Comparison of ENCODE assay signal across 14 cellular contexts in the genomic region with DNA sequence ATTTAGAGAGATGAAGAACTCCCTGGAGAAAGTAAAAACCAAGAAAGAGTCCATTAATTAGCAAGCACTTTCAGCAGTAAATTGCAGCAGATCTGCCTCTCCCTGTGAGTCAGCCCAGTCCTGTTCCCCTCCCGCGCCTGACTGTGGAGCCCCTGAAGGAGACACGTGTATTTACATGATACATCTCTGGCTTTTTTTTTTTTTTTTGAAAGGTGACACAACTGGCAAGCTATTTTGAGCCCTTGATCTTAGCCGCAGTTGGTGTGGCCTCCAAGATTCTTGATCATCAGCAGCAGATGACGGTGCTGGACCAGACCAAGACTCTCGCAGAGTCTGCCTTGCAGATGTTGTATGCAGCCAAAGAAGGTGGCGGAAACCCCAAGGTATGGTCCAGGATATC.
DNase-seq lines count a peak whose midpoint lies in the region; ATAC-seq and TF ChIP-seq lines count a peak whose summit lies in the region.
"Had no signal": no experiment of that assay in that cellular context is flagged by ENCODE, and none has a peak within 500 bp of the region (broad histone marks: within the 10 kb centered on the region; RNA-seq: fewer than 3 reads in every experiment).

No MANE protein-coding gene starts in this region.

- in situ Hi-C loops in astrocyte of the cerebellum (cut with HindIII; ENCODE audit: low sequenced_read_pairs): no loop called here

- no peaks in the 10 kb centered on the region for H3K4me1 Mint-ChIP-seq in CD4-positive, alpha-beta memory T cell
- H3K4me1 Mint-ChIP-seq: CD8-positive, alpha-beta memory T cell had no signal

- no peaks in the 10 kb centered on the region for H3K36me3 ChIP-seq in kidney epithelial cell (ENCODE audit: control insufficient read depth, insufficient read depth, low read length)
- no peaks in the 10 kb centered on the region for H3K36me3 ChIP-seq in CD4-positive, alpha-beta memory T cell (ENCODE audit: insufficient read depth, low read length)
- peaks cover 74 to 90% of the 10 kb centered on the region in 2 donors for H3K36me3 ChIP-seq in ascending aorta

- H3K36me3 Mint-ChIP-seq in CD4-positive, alpha-beta memory T cell: no peaks in the 10 kb centered on the region
- H3K36me3 Mint-ChIP-seq: CD8-positive, alpha-beta memory T cell had no signal

- H3K4me3 ChIP-seq in astrocyte of the cerebellum (ENCODE audit: low read depth, low read length) (no peak overlapping the region), kidney epithelial cell (ENCODE audit: low read depth, low read length) (no peak overlapping the region), ascending aorta (no peak overlapping the region)
- no peak overlapping the region for H3K4me3 ChIP-seq in CD4-positive, alpha-beta memory T cell (ENCODE audit: low read length in 2 of 2)
- H3K4me3 ChIP-seq: esophagus muscularis mucosa had no signal

- CTCF ChIA-PET in CD4-positive, alpha-beta memory T cell (lab: Charles Lee; ENCODE audit: partially characterized antibody): no interaction called here

- H3K27ac ChIP-seq in CD4-positive, alpha-beta memory T cell (ENCODE audit: low read depth, low read length): no peak overlapping the region
- no peak overlapping the region for H3K27ac ChIP-seq in ascending aorta
- H3K27ac ChIP-seq: esophagus muscularis mucosa had no signal

- H3K27ac Mint-ChIP-seq in CD4-positive, alpha-beta memory T cell: no peak overlapping the region
- H3K27ac Mint-ChIP-seq: CD8-positive, alpha-beta memory T cell had no signal

- H3K9me3 ChIP-seq in CD4-positive, alpha-beta memory T cell (ENCODE audit: control insufficient read depth in 1 of 2, low read length in 2 of 2): no peaks in the 10 kb centered on the region
- no peaks in the 10 kb centered on the region for H3K9me3 ChIP-seq in ascending aorta
- H3K9me3 ChIP-seq: esophagus muscularis mucosa had no signal

- TF ChIP-seq CTCF in AG09319 (IDR thresholded peaks at IDR 0.05; ENCODE audit: low read depth, low read length) (no peak), astrocyte of the cerebellum (IDR thresholded peaks at IDR 0.05; ENCODE audit: low read depth, low read length, missing control alignments) (no peak), kidney epithelial cell (IDR thresholded peaks at IDR 0.05; ENCODE audit: insufficient read depth, low read length, poor library complexity, severe bottlenecking) (no peak), ascending aorta (IDR thresholded peaks at IDR 0.05) (no peak)

- intact Hi-C loops in CD4-positive, alpha-beta memory T cell (cut with micrococcal nuclease): no loop called here
- intact Hi-C loops in ascending aorta (cut with DNase I): no loop called here

- DNase-seq in AG09319 (ENCODE audit: extremely low read depth, low read depth): peak; percentile 34
- DNase-seq in HT1080 (ENCODE audit: low read depth): peak; percentile 99
- peak; percentile 57 for DNase-seq in astrocyte of the cerebellum (ENCODE audit: low read depth)
- DNase-seq in kidney epithelial cell (ENCODE audit: low read depth): peak; percentile 66
- DNase-seq in CD4-positive, alpha-beta memory T cell: no peak
- DNase-seq in ascending aorta (ENCODE audit: low spot score in 2 of 2): no peak
- no peak for DNase-seq in RPMI8226
- DNase-seq: activated T-cell treated with anti-CD3 and anti-CD28 coated beads, Interleukin-2, amount 50 U/mL, for 1 hour; CD8-positive, alpha-beta memory T cell; KBM-7; OCI-M1 had no signal

- POLR2A ChIA-PET in CD4-positive, alpha-beta memory T cell (lab: Charles Lee; ENCODE audit: partially characterized antibody): no interaction called here

- no peaks in the 10 kb centered on the region for H3K27me3 Mint-ChIP-seq in CD4-positive, alpha-beta memory T cell
- H3K27me3 Mint-ChIP-seq: CD8-positive, alpha-beta memory T cell had no signal

- no peak overlapping the region for H3K4me3 Mint-ChIP-seq in CD4-positive, alpha-beta memory T cell
- H3K4me3 Mint-ChIP-seq: brain; CD8-positive, alpha-beta memory T cell had no signal

- no peaks in the 10 kb centered on the region for H3K9me3 Mint-ChIP-seq in CD4-positive, alpha-beta memory T cell
- H3K9me3 Mint-ChIP-seq: brain; CD8-positive, alpha-beta memory T cell had no signal

- no peaks in the 10 kb centered on the region for H3K4me1 ChIP-seq in CD4-positive, alpha-beta memory T cell (ENCODE audit: insufficient read depth, low read length)
- no peaks in the 10 kb centered on the region for H3K4me1 ChIP-seq in ascending aorta

- H3K27me3 ChIP-seq in kidney epithelial cell (ENCODE audit: control insufficient read depth, insufficient read depth, low read length) (no peaks in the 10 kb centered on the region), ascending aorta (no peaks in the 10 kb centered on the region)
- H3K27me3 ChIP-seq in CD4-positive, alpha-beta memory T cell (ENCODE audit: insufficient read depth, low read length): no peaks in the 10 kb centered on the region
- H3K27me3 ChIP-seq: esophagus muscularis mucosa had no signal

- no peak for ATAC-seq in GM21717 (IDR thresholded peaks at IDR 0.05; ENCODE audit: unreplicated experiment)

Comparison
In these comparisons a context has a peak if more than half of its experiments do, and no peak if none do; other contexts are left out.
1. DNase-seq: peak in AG09319 (single experiment), HT1080 (single experiment), astrocyte of the cerebellum (single experiment) and kidney epithelial cell (single experiment); none in CD4-positive, alpha-beta memory T cell (0 of 5), ascending aorta (0 of 2) and RPMI8226 (single experiment).